ENCODE assay signal across 14 cellular contexts in genomic region chr20:3670511-3670910, GRCh38. TPM values are rescaled to one million over a fixed set of nuclear protein-coding genes. Genes with fewer than 3 reads are reported as not detected.
DNase-seq lines count a peak whose midpoint lies in the region; ATAC-seq, FAIRE-seq and TF ChIP-seq lines count a peak whose summit lies in the region.
"Had no signal": no experiment of that assay in that cellular context is flagged by ENCODE, and none has a peak within 500 bp of the region (broad histone marks: within the 10 kb centered on the region; RNA-seq: fewer than 3 reads in every experiment).

No MANE protein-coding gene starts in this region.

- WGBS in H1 (ENCODE audit: extremely low coverage in 1 of 2, insufficient coverage in 1 of 2, insufficient read length in 1 of 2, insufficient replicate concordance in 2 of 2, low coverage in 1 of 2, low lambda C conversion rate in 2 of 2, missing lambda C conversion rate in 1 of 2), 2 experiments: 52% methylated on average over 6 of the region's 6 CpGs; no CpG with 5 or more reads in 1 of the 2 experiments

- H3K9ac ChIP-seq in H1 (replicated peaks in 1 of 4; ENCODE audit: extremely low read depth in 1 of 4, low read depth in 3 of 4, low read length in 3 of 4): no peak overlapping the region

- no peak overlapping the region for H3K27ac Mint-ChIP-seq in activated T-helper 2 cell treated with anti-CD3 and anti-CD28 coated beads, Interferon-gamma antibody, Interleukin-2, Interleukin-4, amounts not matched to agents 10 μg/mL and 5 μg/mL and 100 μg/mL, durations not matched to agents 14 hours and 24 hours and 36 hours
- H3K27ac Mint-ChIP-seq: stimulated activated naive CD8-positive, alpha-beta T cell treated with anti-CD3 and anti-CD28 coated beads, Interleukin-15, amount 100 ng/mL, for 72 hours had no signal

- peaks cover 9% of the 10 kb centered on the region; the same call in 1 of the 2 replicates for H3K23me2 ChIP-seq in H1 (ENCODE audit: low read depth, low read length)

- peaks cover 13% of the 10 kb centered on the region for H3K4me1 Mint-ChIP-seq in activated T-helper 2 cell treated with anti-CD3 and anti-CD28 coated beads, Interferon-gamma antibody, Interleukin-2, Interleukin-4, amounts not matched to agents 10 μg/mL and 5 μg/mL and 100 μg/mL, durations not matched to agents 14 hours and 24 hours and 36 hours (ENCODE audit: low read depth)

- H3K9me3 Mint-ChIP-seq in activated T-helper 2 cell treated with anti-CD3 and anti-CD28 coated beads, Interferon-gamma antibody, Interleukin-2, Interleukin-4, amounts not matched to agents 10 μg/mL and 5 μg/mL and 100 μg/mL, durations not matched to agents 14 hours and 24 hours and 36 hours: no peaks in the 10 kb centered on the region
- H3K9me3 Mint-ChIP-seq: stimulated activated naive CD8-positive, alpha-beta T cell treated with anti-CD3 and anti-CD28 coated beads, Interleukin-15, amount 100 ng/mL, for 72 hours had no signal

- H2BK5ac ChIP-seq in H1 (ENCODE audit: low read depth, low read length): no peak overlapping the region

- 0 out of 2 replicates have a peak overlapping the region, but pooled peaks have one; percentile 50 for H2BK12ac ChIP-seq in H1 (ENCODE audit: low read depth, low read length)

- H3K36me3 Mint-ChIP-seq in activated T-helper 2 cell treated with anti-CD3 and anti-CD28 coated beads, Interferon-gamma antibody, Interleukin-2, Interleukin-4, amounts not matched to agents 10 μg/mL and 5 μg/mL and 100 μg/mL, durations not matched to agents 14 hours and 24 hours and 36 hours (ENCODE audit: low read depth): no peaks in the 10 kb centered on the region

- H3K36me3 ChIP-seq in H1 (ENCODE audit: control insufficient read depth in 2 of 4, insufficient read depth in 4 of 4, low read length in 3 of 4) (no peaks in the 10 kb centered on the region), osteoblast (ENCODE audit: insufficient read depth, low read length) (no peaks in the 10 kb centered on the region)
- H3K36me3 ChIP-seq: left lung had no signal

- ATAC-seq in HG03520 (IDR thresholded peaks at IDR 0.05; ENCODE audit: unreplicated experiment): no peak
- ATAC-seq: left lung; stimulated activated naive CD8-positive, alpha-beta T cell treated with anti-CD3 and anti-CD28 coated beads, Interleukin-15, amount 100 ng/mL, for 72 hours had no signal

- H2AK5ac ChIP-seq in H1 (ENCODE audit: low read depth, low read length): no peak overlapping the region

- H3K79me2 ChIP-seq in H1 (ENCODE audit: control insufficient read depth in 1 of 2, insufficient read depth in 2 of 2, low read length in 2 of 2): no peaks in the 10 kb centered on the region
- H3K79me2 ChIP-seq in osteoblast (ENCODE audit: insufficient read depth, low read length): no peaks in the 10 kb centered on the region

- no peak overlapping the region for H3K23ac ChIP-seq in H1 (ENCODE audit: insufficient read length)

- intact Hi-C loops in activated T-helper 2 cell treated with anti-CD3 and anti-CD28 coated beads, Interferon-gamma antibody, Interleukin-2, Interleukin-4, amounts not matched to agents 10 μg/mL and 5 μg/mL and 100 μg/mL, durations not matched to agents 14 hours and 24 hours and 36 hours (cut with micrococcal nuclease): no loop called here

- TF ChIP-seq POLR2A in H1 (IDR thresholded peaks at IDR 0.05; ENCODE audit: control extremely low read depth in 1 of 2, low read depth in 2 of 2, low read length in 2 of 2): no peak

- H2BK15ac ChIP-seq in H1 (ENCODE audit: low read length): 0 out of 2 replicates have a peak overlapping the region, but pooled peaks have one; percentile 14

- H3K4me1 ChIP-seq in H1 (replicated peaks in 1 of 4; ENCODE audit: control insufficient read depth in 3 of 4, insufficient read depth in 4 of 4, low read length in 3 of 4): peaks cover 0 to 10% (median 3%) of the 10 kb centered on the region in 4 experiments; a peak in 4 of 7 replicates
- no peaks in the 10 kb centered on the region for H3K4me1 ChIP-seq in osteoblast (ENCODE audit: insufficient read depth, low read length)

- H4K8ac ChIP-seq in H1 (ENCODE audit: extremely low read depth, insufficient read depth, low read length): no peak overlapping the region

- no peak overlapping the region for H3K4ac ChIP-seq in H1 (replicated peaks; ENCODE audit: insufficient read length, low read depth, low read length)

- H3K9me3 ChIP-seq in H1 (ENCODE audit: insufficient read depth in 2 of 2, low read depth in 1 of 2, low read length in 1 of 2): no peaks in the 10 kb centered on the region
- H3K9me3 ChIP-seq in osteoblast (ENCODE audit: low read depth, low read length): no peaks in the 10 kb centered on the region
- H3K9me3 ChIP-seq: left lung had no signal

- no peak overlapping the region for H3K18ac ChIP-seq in H1 (ENCODE audit: extremely low read depth, low read length)

- DNase-seq in ELR (ENCODE audit: low read depth) (peak; percentile 56), NCI-H1105 treated with DMSO at 0.1 percent for 48 hours (lab: John Stamatoyannopoulos, UW) (peak; percentile 8), H1 (ENCODE audit: low read depth in 1 of 2, low spot score in 2 of 2) (no peak), osteoblast (ENCODE audit: insufficient read length, low spot score, missing footprints) (peak; percentile 88), NCI-H1092 (lab: John Stamatoyannopoulos, UW) (no peak)
- DNase-seq in activated T-helper 2 cell treated with anti-CD3 and anti-CD28 coated beads, Interferon-gamma antibody, Interleukin-2, Interleukin-4, amounts not matched to agents 10 μg/mL and 5 μg/mL and 100 μg/mL, durations not matched to agents 14 hours and 24 hours and 36 hours (ENCODE audit: low spot score): no peak
- DNase-seq: activated CD4-positive, alpha-beta T cell treated with anti-CD3 and anti-CD28 coated beads for 4 hours; activated gamma-delta T cell treated with Interleukin-2 at 50 U/mL for 16 hours; left lung; stimulated activated CD4-positive, alpha-beta T cell treated with anti-CD3 and anti-CD28 coated beads, Interleukin-1b, Interleukin-23, amount 100 ng/mL, for 48 hours; stimulated activated naive CD8-positive, alpha-beta T cell treated with anti-CD3 and anti-CD28 coated beads, Interleukin-15, amount 100 ng/mL, for 72 hours had no signal

- H4K91ac ChIP-seq in H1 (replicated peaks; ENCODE audit: insufficient read length, low read length): peak overlapping the region; percentile 56

- H3K4me3 ChIP-seq in H1 (ENCODE audit: extremely low read depth in 1 of 4, insufficient read depth in 2 of 4, low read depth in 3 of 4, low read length in 4 of 4): no peak overlapping the region
- H3K4me3 ChIP-seq in osteoblast (ENCODE audit: insufficient read depth, low read length): no peak overlapping the region
- H3K4me3 ChIP-seq: left lung had no signal

- H3K4me3 Mint-ChIP-seq in activated T-helper 2 cell treated with anti-CD3 and anti-CD28 coated beads, Interferon-gamma antibody, Interleukin-2, Interleukin-4, amounts not matched to agents 10 μg/mL and 5 μg/mL and 100 μg/mL, durations not matched to agents 14 hours and 24 hours and 36 hours (ENCODE audit: low read depth): no peak overlapping the region
- H3K4me3 Mint-ChIP-seq: stimulated activated naive CD8-positive, alpha-beta T cell treated with anti-CD3 and anti-CD28 coated beads, Interleukin-15, amount 100 ng/mL, for 72 hours had no signal

- TF ChIP-seq CTCF in H1 (IDR thresholded peaks at IDR 0.05; ENCODE audit: control extremely low read depth in 1 of 3, insufficient read depth in 1 of 3, low read depth in 1 of 3, low read length in 3 of 3) (peak; percentile 40 to 58 (median 58); a peak in 3 of 4 replicates), osteoblast (IDR thresholded peaks at IDR 0.05; ENCODE audit: extremely low read depth, low read depth, low read length) (peak; percentile 11)

- no peak overlapping the region for H3K14ac ChIP-seq in H1 (ENCODE audit: insufficient read length)

- H3K27ac ChIP-seq in H1 (ENCODE audit: low read depth, low read length): no peak overlapping the region
- no peak overlapping the region for H3K27ac ChIP-seq in osteoblast (ENCODE audit: low read depth, low read length)
- H3K27ac ChIP-seq: left lung had no signal

- no peak overlapping the region for H4K5ac ChIP-seq in H1 (ENCODE audit: insufficient read length, low read depth, low read length)

- no peak overlapping the region for H2BK120ac ChIP-seq in H1 (replicated peaks; ENCODE audit: low read depth, low read length)

- peaks cover 43% of the 10 kb centered on the region for H3K27me3 Mint-ChIP-seq in activated T-helper 2 cell treated with anti-CD3 and anti-CD28 coated beads, Interferon-gamma antibody, Interleukin-2, Interleukin-4, amounts not matched to agents 10 μg/mL and 5 μg/mL and 100 μg/mL, durations not matched to agents 14 hours and 24 hours and 36 hours (ENCODE audit: low read depth)

- TF ChIP-seq EP300 in H1 (IDR thresholded peaks at IDR 0.05; ENCODE audit: borderline replicate concordance in 1 of 2, low read depth in 2 of 2, low read length in 2 of 2): no peak

- H4K20me1 ChIP-seq in H1 (replicated peaks in 1 of 2; ENCODE audit: control insufficient read depth in 1 of 2, insufficient read depth in 2 of 2, low read length in 2 of 2) (peaks cover 0 to 3% of the 10 kb centered on the region in 2 experiments), osteoblast (ENCODE audit: insufficient read depth, low read length) (no peaks in the 10 kb centered on the region)

- H3K56ac ChIP-seq in H1 (replicated peaks; ENCODE audit: insufficient read length, low read depth, low read length): no peak overlapping the region

- no peak overlapping the region for H2BK20ac ChIP-seq in H1 (ENCODE audit: low read length)

- H3K4me2 ChIP-seq in H1 (ENCODE audit: insufficient read depth in 1 of 2, low read depth in 2 of 2, low read length in 2 of 2) (no peak overlapping the region), osteoblast (ENCODE audit: insufficient read depth, low read length) (no peak overlapping the region)

- peak; percentile 25 to 43; a peak in 3 of 4 replicates for TF ChIP-seq RAD21 in H1 (IDR thresholded peaks at IDR 0.05 in 1 of 2, conservative IDR thresholded peaks at IDR 0.05 in 1 of 2; ENCODE audit: low read depth in 2 of 2, low read length in 2 of 2)

- H3K27me3 ChIP-seq in H1 (replicated peaks in 1 of 4; ENCODE audit: control insufficient read depth in 3 of 4, extremely low read depth in 1 of 4, insufficient read depth in 3 of 4, low read length in 3 of 4): peaks cover 6 to 25% (median 19%) of the 10 kb centered on the region in 4 experiments; a peak in 6 of 7 replicates
- H3K27me3 ChIP-seq in osteoblast (ENCODE audit: insufficient read depth, low read length): peaks cover 20% of the 10 kb centered on the region

- H3K79me1 ChIP-seq in H1 (ENCODE audit: low read depth, low read length): no peaks in the 10 kb centered on the region

- no peak for FAIRE-seq in H1 (lab: Jason Lieb, UNC)

- CTCF ChIA-PET in H1 (lab: Charles Lee; ENCODE audit: partially characterized antibody): interaction anchor here (0.7 to 45.1 kb wide), 16 partner anchors 11 to 111 kb away, joined by 3 to 1432 read pairs (median 4); partner anchors contain the start of genes ADAM33 and SIGLEC1

- POLR2A ChIA-PET in H1 (lab: Charles Lee; ENCODE audit: partially characterized antibody): interaction anchor here (1.0 to 1.2 kb wide), 3 partner anchors 9 to 49 kb away, joined by 3 to 8 read pairs (median 3); no protein-coding TSS in a partner anchor

- H2AFZ ChIP-seq in H1 (ENCODE audit: low read length) (no peak overlapping the region), osteoblast (ENCODE audit: low read length) (no peak overlapping the region)

RNA-seq across cellular contexts. Expression of gene GFRA4, which starts 7.3 kb away (rescaled TPM):
- not detected in 2 replicates for total RNA-seq in H1 (2021; fragmentation: NEBNext Ultra II Directional; extraction: Animal tissue kit (Norgen Biotek cat#: 25700))
- 0.05 TPM in 1 of 2 replicates, not detected in the other for polyA plus RNA-seq in H1 (2011; rRNA removed)
- not detected for polyA plus RNA-seq in H1 (2011; cell fraction: cytosol; rRNA removed)
- 0.13 TPM for polyA plus RNA-seq in H1 (2011; cell fraction: nucleus; rRNA removed)
- not detected in 4 replicates for polyA plus RNA-seq in H1 (2012, experiment 1 of 2)
- polyA plus RNA-seq in H1 (2012, experiment 2 of 2): not detected
- polyA plus RNA-seq in H1 (2013, experiment 1 of 2): not detected
- not detected for polyA plus RNA-seq in H1 (2013, experiment 2 of 2)
- not detected in 2 replicates for polyA minus RNA-seq in H1 (2011; rRNA and poly(A)+ RNA removed)
- polyA minus RNA-seq in H1 (2011; cell fraction: cytosol; rRNA and poly(A)+ RNA removed): not detected
- not detected for polyA minus RNA-seq in H1 (2011; cell fraction: nucleus; rRNA and poly(A)+ RNA removed)
- not detected in 2 replicates for total RNA-seq in osteoblast
- not detected in 2 replicates for total RNA-seq in activated T-helper 2 cell treated with anti-CD3 and anti-CD28 coated beads, Interferon-gamma antibody, Interleukin-2, Interleukin-4, amounts not matched to agents 10 μg/mL and 5 μg/mL and 100 μg/mL, durations not matched to agents 14 hours and 24 hours and 36 hours
- total RNA-seq: cerebellum, fibroblast of lung, left lung had no signal
- polyA plus RNA-seq: fibroblast of lung had no signal

RNA-seq across cellular contexts. Expression of gene ADAM33, which starts 11.3 kb away (rescaled TPM):
- 5.7 and 6.0 TPM in 2 replicates for total RNA-seq in H1 (2021; fragmentation: NEBNext Ultra II Directional; extraction: Animal tissue kit (Norgen Biotek cat#: 25700))
- polyA plus RNA-seq in H1 (2011; rRNA removed): 4.2 and 7.0 TPM in 2 replicates
- polyA plus RNA-seq in H1 (2011; cell fraction: cytosol; rRNA removed): 5.8 TPM
- 49.2 TPM for polyA plus RNA-seq in H1 (2011; cell fraction: nucleus; rRNA removed)
- 4.7 to 8.5 TPM (median 6.9 TPM) in 4 replicates for polyA plus RNA-seq in H1 (2012, experiment 1 of 2)
- polyA plus RNA-seq in H1 (2012, experiment 2 of 2): 3.2 TPM
- 4.5 TPM for polyA plus RNA-seq in H1 (2013, experiment 1 of 2)
- polyA plus RNA-seq in H1 (2013, experiment 2 of 2): 4.1 TPM
- polyA minus RNA-seq in H1 (2011; rRNA and poly(A)+ RNA removed): 1.6 and 2.3 TPM in 2 replicates
- 1.6 TPM for polyA minus RNA-seq in H1 (2011; cell fraction: cytosol; rRNA and poly(A)+ RNA removed)
- polyA minus RNA-seq in H1 (2011; cell fraction: nucleus; rRNA and poly(A)+ RNA removed): 10.8 TPM
- 3.5 and 11.2 TPM in 2 replicates for total RNA-seq in osteoblast
- not detected in 2 replicates for total RNA-seq in activated T-helper 2 cell treated with anti-CD3 and anti-CD28 coated beads, Interferon-gamma antibody, Interleukin-2, Interleukin-4, amounts not matched to agents 10 μg/mL and 5 μg/mL and 100 μg/mL, durations not matched to agents 14 hours and 24 hours and 36 hours

RNA-seq across cellular contexts. Expression of gene SIGLEC1, which starts 41.9 kb away (rescaled TPM):
- total RNA-seq in H1 (2021; fragmentation: NEBNext Ultra II Directional; extraction: Animal tissue kit (Norgen Biotek cat#: 25700)): not detected in 2 replicates
- 0.02 TPM in 2 replicates for polyA plus RNA-seq in H1 (2011; rRNA removed)
- not detected for polyA plus RNA-seq in H1 (2011; cell fraction: cytosol; rRNA removed)
- 0.04 TPM for polyA plus RNA-seq in H1 (2011; cell fraction: nucleus; rRNA removed)
- not detected in 4 replicates for polyA plus RNA-seq in H1 (2012, experiment 1 of 2)
- not detected for polyA plus RNA-seq in H1 (2012, experiment 2 of 2)
- polyA plus RNA-seq in H1 (2013, experiment 1 of 2): not detected
- polyA plus RNA-seq in H1 (2013, experiment 2 of 2): not detected
- polyA minus RNA-seq in H1 (2011; rRNA and poly(A)+ RNA removed): not detected in 2 replicates
- not detected for polyA minus RNA-seq in H1 (2011; cell fraction: cytosol; rRNA and poly(A)+ RNA removed)
- polyA minus RNA-seq in H1 (2011; cell fraction: nucleus; rRNA and poly(A)+ RNA removed): not detected
- under 0.01 TPM in 1 of 2 replicates, not detected in the other for total RNA-seq in osteoblast
- not detected in 2 replicates for total RNA-seq in activated T-helper 2 cell treated with anti-CD3 and anti-CD28 coated beads, Interferon-gamma antibody, Interleukin-2, Interleukin-4, amounts not matched to agents 10 μg/mL and 5 μg/mL and 100 μg/mL, durations not matched to agents 14 hours and 24 hours and 36 hours
- total RNA-seq: fibroblast of lung had no signal
- polyA plus RNA-seq: fibroblast of lung had no signal

Comparison
In these comparisons a context has a peak if more than half of its experiments do, and no peak if none do; other contexts are left out.
1. DNase-seq: peak in ELR (single experiment), NCI-H1105 treated with DMSO at 0.1 percent for 48 hours (single experiment) and osteoblast (single experiment); none in H1 (0 of 2), NCI-H1092 (single experiment) and activated T-helper 2 cell treated with anti-CD3 and anti-CD28 coated beads, Interferon-gamma antibody, Interleukin-2, Interleukin-4, amounts not matched to agents 10 μg/mL and 5 μg/mL and 100 μg/mL, durations not matched to agents 14 hours and 24 hours and 36 hours (single experiment).